ENCODE assay signal across 35 cellular contexts in the genomic region with DNA sequence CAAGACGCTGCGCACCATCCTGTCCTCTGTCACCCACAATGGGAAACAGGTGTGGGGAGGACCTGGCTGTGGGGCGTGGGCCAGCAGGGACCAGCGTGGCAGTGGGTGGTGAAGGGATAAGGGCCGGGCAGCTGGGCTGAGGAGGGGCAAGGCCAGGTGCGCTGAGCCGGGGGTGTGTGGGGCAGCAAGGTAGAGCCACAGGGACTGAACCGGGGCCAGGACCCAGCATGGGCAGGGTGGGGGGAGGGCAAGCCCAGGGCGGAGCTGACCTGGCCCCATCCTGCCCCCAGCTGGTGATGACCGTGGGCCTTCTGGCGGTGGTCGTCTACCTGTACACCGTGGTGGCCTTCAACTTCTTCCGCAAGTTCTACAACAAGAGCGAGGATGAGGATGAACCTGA. TPM values are rescaled to one million over a fixed set of nuclear protein-coding genes. Genes with fewer than 3 reads are reported as not detected.
"Had no signal": no experiment of that assay in that cellular context is flagged by ENCODE, and none has a peak within 500 bp of the region (broad histone marks: within the 10 kb centered on the region; RNA-seq: fewer than 3 reads in every experiment).

No MANE protein-coding gene starts in this region.

- H3K9me3 Mint-ChIP-seq: activated B cell treated with CpG ODN at 0.5 μM for 24 hours; activated CD4-positive, alpha-beta memory T cell treated with anti-CD3 and anti-CD28 coated beads, Interleukin-2, amount 10 ng/mL, durations not matched to agents 7 days and 5 days; activated naive CD8-positive, alpha-beta T cell treated with anti-CD3 and anti-CD28 coated beads for 36 hours; IgD-negative memory B cell had no signal

- H3K27me3 Mint-ChIP-seq: activated B cell treated with CpG ODN at 0.5 μM for 24 hours; activated CD4-positive, alpha-beta memory T cell treated with anti-CD3 and anti-CD28 coated beads, Interleukin-2, amount 10 ng/mL, durations not matched to agents 7 days and 5 days; activated CD8-positive, alpha-beta memory T cell treated with anti-CD3 and anti-CD28 coated beads, Interleukin-2, amount 10 ng/mL, durations not matched to agents 7 days and 5 days; activated naive CD8-positive, alpha-beta T cell treated with anti-CD3 and anti-CD28 coated beads for 36 hours; IgD-negative memory B cell had no signal

- H3K4me3 Mint-ChIP-seq: activated B cell treated with CpG ODN at 0.5 μM for 24 hours; activated CD4-positive, alpha-beta memory T cell treated with anti-CD3 and anti-CD28 coated beads, Interleukin-2, amount 10 ng/mL, durations not matched to agents 7 days and 5 days; activated CD8-positive, alpha-beta memory T cell treated with anti-CD3 and anti-CD28 coated beads, Interleukin-2, amount 10 ng/mL, durations not matched to agents 7 days and 5 days; activated naive CD8-positive, alpha-beta T cell treated with anti-CD3 and anti-CD28 coated beads for 36 hours; IgD-negative memory B cell had no signal

- H3K36me3 ChIP-seq: brain microvascular endothelial cell, SJSA1 had no signal

- H3K36me3 Mint-ChIP-seq: activated CD8-positive, alpha-beta memory T cell treated with anti-CD3 and anti-CD28 coated beads, Interleukin-2, amount 10 ng/mL, durations not matched to agents 7 days and 5 days; activated naive CD8-positive, alpha-beta T cell treated with anti-CD3 and anti-CD28 coated beads for 36 hours; IgD-negative memory B cell had no signal

- H3K9me3 ChIP-seq: SJSA1 had no signal

- DNase-seq: activated B cell treated with CpG ODN at 0.5 μM for 24 hours; activated CD4-positive, alpha-beta T cell treated with anti-CD3 and anti-CD28 coated beads for 4 hours; activated CD4-positive, CD25-positive, alpha-beta regulatory T cell treated with anti-CD3 and anti-CD28 coated beads, Interleukin-2, amount 50 U/mL, for 72 hours; activated CD8-positive, alpha-beta memory T cell treated with anti-CD3 and anti-CD28 coated beads for 24 hours; activated CD8-positive, alpha-beta memory T cell treated with anti-CD3 and anti-CD28 coated beads, Interleukin-2, amount 50 U/mL, for 48 hours; activated effector memory CD4-positive, alpha-beta T cell treated with Interleukin-2 at 50 U/mL for 16 hours; activated naive CD4-positive, alpha-beta T cell treated with anti-CD3 and anti-CD28 coated beads, Interleukin-2, amount 50 U/mL, for 16 hours; activated naive CD8-positive, alpha-beta T cell treated with anti-CD3 and anti-CD28 coated beads for 36 hours; activated T-cell treated with anti-CD3 and anti-CD28 coated beads, Interleukin-2, amount 50 U/mL, for 48 hours; amniotic stem cell; aorta; brain microvascular endothelial cell; central memory CD4-positive, alpha-beta T cell; Karpas-422; KBM-7; NCI-H1048; NCI-H1105 treated with DMSO at 0.1 percent for 48 hours; NCI-H1436; NCI-H1694; NCI-H1930; NCI-H2107; NCI-H226; NCI-H446 treated with DMSO at 0.1 percent for 48 hours; NCI-H524; SHP77 treated with DMSO at 0.1 percent for 48 hours; SW 1271; T-helper 1 cell; T-helper 9 cell had no signal

- ATAC-seq: Panc1 had no signal

- H3K27ac ChIP-seq: brain microvascular endothelial cell, SJSA1, VCaP had no signal

- H3K27me3 ChIP-seq: brain microvascular endothelial cell had no signal

- H3K4me1 ChIP-seq: SJSA1 had no signal

- H3K27ac Mint-ChIP-seq: activated B cell treated with CpG ODN at 0.5 μM for 24 hours; activated CD4-positive, alpha-beta memory T cell treated with anti-CD3 and anti-CD28 coated beads, Interleukin-2, amount 10 ng/mL, durations not matched to agents 7 days and 5 days; activated CD8-positive, alpha-beta memory T cell treated with anti-CD3 and anti-CD28 coated beads, Interleukin-2, amount 10 ng/mL, durations not matched to agents 7 days and 5 days; activated naive CD8-positive, alpha-beta T cell treated with anti-CD3 and anti-CD28 coated beads for 36 hours; IgD-negative memory B cell had no signal

- H3K4me3 ChIP-seq: SJSA1 had no signal

RNA-seq across cellular contexts. Expression of a gene that starts 37.7 kb away (rescaled TPM):
- total RNA-seq: RPMI7951, SJSA1 had no signal
